Comparison of ENCODE assay signal across 32 cellular contexts in the genomic region with DNA sequence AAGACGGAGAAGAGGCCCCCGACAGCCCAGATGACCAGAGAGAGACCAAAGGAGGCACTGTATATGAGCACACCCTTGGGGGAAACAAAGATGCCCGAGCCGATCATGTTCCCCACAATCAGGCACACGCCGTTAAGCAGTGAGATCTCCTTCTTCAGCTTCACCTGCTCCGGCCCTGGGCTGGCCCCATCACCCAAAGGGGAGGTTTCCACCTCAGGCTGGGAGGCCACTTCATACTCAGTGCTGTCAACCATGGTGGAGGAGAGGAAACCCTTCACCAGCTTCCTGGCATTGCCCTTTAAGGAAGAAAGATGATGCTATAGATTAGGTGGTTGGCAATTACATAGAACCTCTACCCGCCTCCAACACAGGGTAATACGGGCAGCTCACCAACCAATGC. TPM values are rescaled to one million over a fixed set of nuclear protein-coding genes. Genes with fewer than 3 reads are reported as not detected.
DNase-seq lines count a peak whose midpoint lies in the region; ATAC-seq, FAIRE-seq and TF ChIP-seq lines count a peak whose summit lies in the region.
"Had no signal": no experiment of that assay in that cellular context is flagged by ENCODE, and none has a peak within 500 bp of the region (broad histone marks: within the 10 kb centered on the region; RNA-seq: fewer than 3 reads in every experiment).

No MANE protein-coding gene starts in this region.

- H2AFZ ChIP-seq in HepG2 (ENCODE audit: low read length) (no peak overlapping the region), SU-DHL-6 (ENCODE audit: low read depth, low read length, severe bottlenecking) (no peak overlapping the region)
- H2AFZ ChIP-seq: PC-9 had no signal

- H3K4me3 ChIP-seq in HepG2 (replicated peaks in 1 of 3; ENCODE audit: insufficient read depth in 1 of 3, low read depth in 2 of 3, low read length in 3 of 3) (no peak overlapping the region), right lobe of liver (no peak overlapping the region), SU-DHL-6 (ENCODE audit: insufficient read depth, low read length, poor library complexity, severe bottlenecking) (peak overlapping the region; percentile 38), upper lobe of right lung (peak overlapping the region; percentile 21), small intestine (ENCODE audit: low read depth in 1 of 2, low read length in 2 of 2) (peak overlapping the region in 1 of 2 donors; percentile 37)
- H3K4me3 ChIP-seq: breast epithelium, PC-9, prostate gland had no signal

- H3K9ac ChIP-seq in HepG2 (ENCODE audit: insufficient read depth, low read depth, low read length) (no peak overlapping the region), SU-DHL-6 (ENCODE audit: low read length) (peak overlapping the region; percentile 51)

- TF ChIP-seq EP300 in HepG2 (IDR thresholded peaks at IDR 0.05; ENCODE audit: low read depth in 2 of 2, low read length in 2 of 2), result no peak
- no peak for TF ChIP-seq EP300 in HepG2 (CRISPR knock-in tag; IDR thresholded peaks at IDR 0.05; ENCODE audit: borderline replicate concordance)

- FAIRE-seq in HepG2 (lab: Jason Lieb, UNC) (no peak), small intestine (lab: Jason Lieb, UNC) (no peak)
- FAIRE-seq: GM18507, GM19239, H54, TTC549 had no signal

- H4K20me1 ChIP-seq in HepG2 (ENCODE audit: insufficient read depth, low read length) (no peaks in the 10 kb centered on the region), SU-DHL-6 (ENCODE audit: low read depth, low read length) (no peaks in the 10 kb centered on the region)

- H3K36me3 ChIP-seq in HepG2 (replicated peaks in 1 of 2; ENCODE audit: control insufficient read depth in 1 of 2, insufficient read depth in 2 of 2, low read length in 2 of 2) (no peaks in the 10 kb centered on the region), right lobe of liver (no peaks in the 10 kb centered on the region), SU-DHL-6 (ENCODE audit: low read length) (no peaks in the 10 kb centered on the region), upper lobe of right lung (no peaks in the 10 kb centered on the region), small intestine (ENCODE audit: control insufficient read depth in 2 of 2, insufficient read depth in 2 of 2, low read length in 2 of 2) (peaks cover 0 to 2% of the 10 kb centered on the region in 2 donors)
- H3K36me3 ChIP-seq: breast epithelium, prostate gland had no signal

- peak overlapping the region; percentile 89 for H3K27ac Mint-ChIP-seq in memory B cell
- H3K27ac Mint-ChIP-seq: activated CD8-positive, alpha-beta memory T cell treated with anti-CD3 and anti-CD28 coated beads, Interleukin-2, amount 10 ng/mL, durations not matched to agents 7 days and 5 days; activated naive CD8-positive, alpha-beta T cell treated with anti-CD3 and anti-CD28 coated beads for 36 hours; CD4-positive, alpha-beta memory T cell; T-helper 17 cell had no signal

- TF ChIP-seq CTCF in HepG2 (CRISPR knock-in tag; IDR thresholded peaks at IDR 0.05) (no peak), right lobe of liver (IDR thresholded peaks at IDR 0.05) (no peak), SU-DHL-6 (IDR thresholded peaks at IDR 0.05; ENCODE audit: insufficient read depth, low read length, poor library complexity, severe bottlenecking) (no peak), upper lobe of right lung (IDR thresholded peaks at IDR 0.05) (no peak)

- TF ChIP-seq POLR2A in HepG2 (IDR thresholded peaks at IDR 0.05; ENCODE audit: insufficient read depth in 1 of 2, low read depth in 2 of 2, low read length in 2 of 2) (no peak), right lobe of liver (IDR thresholded peaks at IDR 0.05) (no peak)

- H3K79me2 ChIP-seq in HepG2 (ENCODE audit: insufficient read depth, low read length), result no peaks in the 10 kb centered on the region
- H3K79me2 ChIP-seq in SU-DHL-6 (ENCODE audit: insufficient read depth, low read length), result peaks cover 6% of the 10 kb centered on the region; the same call in 1 of the 2 replicates

- H3K27me3 Mint-ChIP-seq in memory B cell, result no peaks in the 10 kb centered on the region
- H3K27me3 Mint-ChIP-seq: activated naive CD8-positive, alpha-beta T cell treated with anti-CD3 and anti-CD28 coated beads for 36 hours; T-helper 17 cell had no signal

- no peak overlapping the region for H3K4me2 ChIP-seq in HepG2 (ENCODE audit: low read depth, low read length)
- H3K4me2 ChIP-seq in SU-DHL-6 (ENCODE audit: low read depth, low read length, poor library complexity, severe bottlenecking), result peak overlapping the region; percentile 72
- H3K4me2 ChIP-seq: PC-9 had no signal

- ATAC-seq in HepG2 (peak; percentile 8; the same call in 1 of the 3 replicates), right lobe of liver (no peak), memory B cell (ENCODE audit: low read depth) (no peak), upper lobe of right lung (no peak), HG02610 (IDR thresholded peaks at IDR 0.05; ENCODE audit: unreplicated experiment) (no peak)
- ATAC-seq: activated CD8-positive, alpha-beta memory T cell treated with anti-CD3 and anti-CD28 coated beads, Interleukin-2, amount 10 ng/mL, durations not matched to agents 7 days and 5 days; activated T-cell treated with anti-CD3 and anti-CD28 coated beads, Interleukin-2, amount 50 U/mL, for 4 hours; left lobe of liver; sciatic nerve; T-helper 17 cell had no signal

- POLR2A ChIA-PET in HepG2 (lab: Yijun Ruan, JAX), result interaction anchor here (0.9 to 1.6 kb wide), 4 partner anchors 10 to 47 kb away, joined by 3 to 6 read pairs (median 4); partner anchors contain the start of gene OXA1L

- H3K27me3 ChIP-seq in HepG2 (ENCODE audit: control insufficient read depth in 1 of 2, insufficient read depth in 2 of 2, low read length in 2 of 2) (no peaks in the 10 kb centered on the region; a peak in 1 of 5 replicates), right lobe of liver (no peaks in the 10 kb centered on the region), SU-DHL-6 (ENCODE audit: low read length) (no peaks in the 10 kb centered on the region), upper lobe of right lung (no peaks in the 10 kb centered on the region), small intestine (ENCODE audit: control insufficient read depth in 2 of 2, insufficient read depth in 2 of 2, low read length in 2 of 2) (no peaks in the 10 kb centered on the region)
- H3K27me3 ChIP-seq: breast epithelium had no signal

- H3K4me1 ChIP-seq in HepG2 (ENCODE audit: insufficient read depth, low read length) (peaks cover 32% of the 10 kb centered on the region), right lobe of liver (no peaks in the 10 kb centered on the region), upper lobe of right lung (peaks cover 8% of the 10 kb centered on the region), small intestine (ENCODE audit: control insufficient read depth in 2 of 2, insufficient read depth in 1 of 2, low read depth in 1 of 2, low read length in 1 of 2) (no peaks in the 10 kb centered on the region)
- H3K4me1 ChIP-seq: breast epithelium, prostate gland had no signal

- in situ Hi-C loops in HepG2 (cut with HindIII; ENCODE audit: extremely low pct_ligation_motif_present, low pct_unique_long_range_greater_than_20kb), result no loop called here

- intact Hi-C loops in HepG2 (cut with micrococcal nuclease; ENCODE audit: unreplicated experiment) (no loop called here), right lobe of liver (cut with DNase I) (no loop called here), upper lobe of right lung (cut with DNase I) (no loop called here)

- DNase-seq in HepG2 (ENCODE audit: low spot score) (no peak), right lobe of liver (no peak), memory B cell (ENCODE audit: low spot score in 2 of 2) (no peak), upper lobe of right lung (no peak), hypothalamus (lab: John Stamatoyannopoulos, UW) (no peak), small intestine (no peak)
- DNase-seq: activated CD4-positive, alpha-beta T cell treated with anti-CD3 and anti-CD28 coated beads, Interleukin-2, amount 50 U/mL, for 4 hours; activated CD8-positive, alpha-beta memory T cell treated with anti-CD3 and anti-CD28 coated beads, Interleukin-2, amount 10 ng/mL, durations not matched to agents 7 days and 5 days; activated gamma-delta T cell; activated naive CD8-positive, alpha-beta T cell treated with anti-CD3 and anti-CD28 coated beads for 36 hours; activated T-cell treated with anti-CD3 and anti-CD28 coated beads, Interleukin-2, amount 50 U/mL, for 4 hours; anterior cingulate cortex; CD4-positive, alpha-beta memory T cell; NCI-H1048; NCI-H2171 treated with DMSO at 0.1 percent for 48 hours; NCI-H524 treated with DMSO at 0.1 percent for 48 hours; NK-92 treated with Interleukin-12 subunit alpha and Interleukin-12 subunit beta, amount 100 ng/mL, for 24 hours; PC-9; Right ventricle myocardium superior; stimulated activated CD4-positive, alpha-beta T cell treated with anti-CD3 and anti-CD28 coated beads, Interleukin-4, amount 100 ng/mL, for 1 hour; substantia nigra; T-helper 17 cell had no signal

- H3F3A ChIP-seq in SU-DHL-6 (ENCODE audit: insufficient read depth), result peaks cover 22% of the 10 kb centered on the region

- no TSS peak for BruUV-seq in HepG2 (replicated peaks; lab: Mats Ljungman, UMichigan)

- H3K9me3 ChIP-seq in HepG2 (ENCODE audit: low read length) (no peaks in the 10 kb centered on the region), right lobe of liver (no peaks in the 10 kb centered on the region), SU-DHL-6 (ENCODE audit: insufficient read depth, low read length) (no peaks in the 10 kb centered on the region), upper lobe of right lung (no peaks in the 10 kb centered on the region), small intestine (ENCODE audit: control insufficient read depth, low read depth) (no peaks in the 10 kb centered on the region)
- H3K9me3 ChIP-seq: breast epithelium, prostate gland had no signal

- no peaks in the 10 kb centered on the region for H3K9me3 Mint-ChIP-seq in memory B cell
- H3K9me3 Mint-ChIP-seq: activated naive CD8-positive, alpha-beta T cell treated with anti-CD3 and anti-CD28 coated beads for 36 hours; activated T-cell treated with anti-CD3 and anti-CD28 coated beads, Interleukin-2, amount 50 U/mL, for 4 hours; CD4-positive, alpha-beta memory T cell had no signal

- no peaks in the 10 kb centered on the region for H3K36me3 Mint-ChIP-seq in memory B cell
- H3K36me3 Mint-ChIP-seq: activated CD8-positive, alpha-beta memory T cell treated with anti-CD3 and anti-CD28 coated beads, Interleukin-2, amount 10 ng/mL, durations not matched to agents 7 days and 5 days; activated naive CD8-positive, alpha-beta T cell treated with anti-CD3 and anti-CD28 coated beads for 36 hours; CD4-positive, alpha-beta memory T cell had no signal

- H3K4me3 Mint-ChIP-seq in memory B cell, result peak overlapping the region; percentile 70
- H3K4me3 Mint-ChIP-seq: activated CD8-positive, alpha-beta memory T cell treated with anti-CD3 and anti-CD28 coated beads, Interleukin-2, amount 10 ng/mL, durations not matched to agents 7 days and 5 days; activated naive CD8-positive, alpha-beta T cell treated with anti-CD3 and anti-CD28 coated beads for 36 hours; activated T-cell treated with anti-CD3 and anti-CD28 coated beads, Interleukin-2, amount 50 U/mL, for 4 hours; CD4-positive, alpha-beta memory T cell; T-helper 17 cell had no signal

- peaks cover 36% of the 10 kb centered on the region for H3K4me1 Mint-ChIP-seq in memory B cell

- no peaks in the 10 kb centered on the region for H3K9me2 ChIP-seq in SU-DHL-6 (replicated peaks; ENCODE audit: insufficient read depth, low read length)

- CTCF ChIA-PET in HepG2 (lab: Yijun Ruan, JAX; ENCODE audit: low intra/inter-chr PET ratio, low total read pairs), result interaction anchor here (1.2 kb wide), 1 partner anchor 40 kb away, joined by 4 read pairs; no protein-coding TSS in a partner anchor

- TF ChIP-seq RAD21 in HepG2 (CRISPR knock-in tag; IDR thresholded peaks at IDR 0.05), result no peak

- H3K27ac ChIP-seq in HepG2 (ENCODE audit: extremely low read length, insufficient read depth, low read length), result no peak overlapping the region
- H3K27ac ChIP-seq in right lobe of liver, result no peak overlapping the region
- peak overlapping the region; percentile 83 for H3K27ac ChIP-seq in SU-DHL-6 (ENCODE audit: low read depth, low read length)
- no peak overlapping the region for H3K27ac ChIP-seq in upper lobe of right lung
- no peak overlapping the region for H3K27ac ChIP-seq in small intestine (ENCODE audit: low read depth in 1 of 2, low read length in 1 of 2)
- H3K27ac ChIP-seq: breast epithelium, PC-9, prostate gland had no signal

- 72% methylated on average over 9 of the region's 9 CpGs for WGBS in HepG2 (ENCODE audit: low lambda C conversion rate)
- 51% methylated on average over 5 of the region's 9 CpGs for WGBS in right lobe of liver (ENCODE audit: insufficient coverage, low coverage, low lambda C conversion rate, missing lambda C conversion rate)
- WGBS in small intestine, 3 donors, result 86 to 90% (median 89%) methylated on average over 9 of the region's 9 CpGs

RNA-seq across cellular contexts. Expression of gene SLC7A7, which starts 2.1 kb away (rescaled TPM):
- total RNA-seq in HepG2 (2016; rRNA removed; fragmentation: Illumina TruSeq; extraction: Trizol) (0.07 and 0.13 TPM in 2 replicates), right lobe of liver (10 to 100 TPM in 2 of 6 experiments, 1 to 10 TPM in 4; 6.2 to 11.4 (median 7.3) TPM), upper lobe of right lung (84.4 TPM)
- total RNA-seq in HepG2 (2016; cell fraction: cytosol; rRNA removed; fragmentation: Illumina TruSeq; extraction: Trizol; ENCODE audit: low read depth), result not detected in 2 replicates
- total RNA-seq in HepG2 (2016; cell fraction: insoluble cytoplasmic fraction; rRNA removed; fragmentation: Illumina TruSeq; extraction: Trizol), result 0.17 TPM in 1 of 2 replicates, not detected in the other
- total RNA-seq in HepG2 (2016; cell fraction: membrane; rRNA removed; fragmentation: Illumina TruSeq; extraction: Trizol), result 0.10 and 0.15 TPM in 2 replicates
- 0.38 TPM in 1 of 2 replicates, not detected in the other for total RNA-seq in HepG2 (2016; cell fraction: nucleus; rRNA removed; fragmentation: Illumina TruSeq; extraction: Trizol)
- polyA plus RNA-seq in HepG2 (2011; rRNA removed) (0.63 and 1.1 TPM in 2 replicates), small intestine (100 to 1,000 TPM in 2 of 3 donors, 10 to 100 TPM in 1; 52.9 to 355 (median 218) TPM)
- 0.94 and 1.3 TPM in 2 replicates for polyA plus RNA-seq in HepG2 (2011; cell fraction: cytosol; rRNA removed)
- polyA plus RNA-seq in HepG2 (2011; cell fraction: nucleus; rRNA removed), result 2.3 and 2.5 TPM in 2 replicates
- polyA plus RNA-seq in HepG2 (2012), result 1.3 and 1.7 TPM in 2 replicates
- polyA plus RNA-seq in HepG2 (2016; cell fraction: cytosol; fragmentation: Illumina TruSeq; extraction: Trizol; ENCODE audit: low read depth), result not detected in 2 replicates
- polyA plus RNA-seq in HepG2 (2016; cell fraction: insoluble cytoplasmic fraction; fragmentation: Illumina TruSeq; extraction: Trizol; ENCODE audit: low read depth), result 0.19 and 0.40 TPM in 2 replicates
- polyA plus RNA-seq in HepG2 (2016; cell fraction: membrane; fragmentation: Illumina TruSeq; extraction: Trizol; ENCODE audit: low read depth), result 0.23 and 0.27 TPM in 2 replicates
- polyA plus RNA-seq in HepG2 (2016; cell fraction: nucleus; fragmentation: Illumina TruSeq; extraction: Trizol; ENCODE audit: insufficient read depth, low read depth), result not detected in 2 replicates
- polyA minus RNA-seq in HepG2 (2011; rRNA and poly(A)+ RNA removed; ENCODE audit: low replicate concordance), result 1.2 and 3.2 TPM in 2 replicates
- 0.44 TPM in 1 of 2 replicates, not detected in the other for polyA minus RNA-seq in HepG2 (2011; cell fraction: cytosol; rRNA and poly(A)+ RNA removed)
- polyA minus RNA-seq in HepG2 (2011; cell fraction: nucleus; rRNA and poly(A)+ RNA removed), result 0.50 and 0.90 TPM in 2 replicates

RNA-seq across cellular contexts. Expression of gene MRPL52, which starts 16.5 kb away (rescaled TPM):
- total RNA-seq in HepG2 (2016; rRNA removed; fragmentation: Illumina TruSeq; extraction: Trizol) (329 and 420 TPM in 2 replicates), right lobe of liver (10 to 100 TPM; 42.0 to 96.6 (median 47.6) TPM), upper lobe of right lung (58.4 TPM)
- 142 and 155 TPM in 2 replicates for total RNA-seq in HepG2 (2016; cell fraction: cytosol; rRNA removed; fragmentation: Illumina TruSeq; extraction: Trizol; ENCODE audit: low read depth)
- total RNA-seq in HepG2 (2016; cell fraction: insoluble cytoplasmic fraction; rRNA removed; fragmentation: Illumina TruSeq; extraction: Trizol), result 341 and 464 TPM in 2 replicates
- total RNA-seq in HepG2 (2016; cell fraction: membrane; rRNA removed; fragmentation: Illumina TruSeq; extraction: Trizol), result 156 and 160 TPM in 2 replicates
- 109 and 136 TPM in 2 replicates for total RNA-seq in HepG2 (2016; cell fraction: nucleus; rRNA removed; fragmentation: Illumina TruSeq; extraction: Trizol)
- polyA plus RNA-seq in HepG2 (2011; rRNA removed) (118 and 123 TPM in 2 replicates), small intestine (100 to 1,000 TPM; 117 to 164 (median 147) TPM)
- 96.8 and 121 TPM in 2 replicates for polyA plus RNA-seq in HepG2 (2011; cell fraction: cytosol; rRNA removed)
- 57.8 and 65.3 TPM in 2 replicates for polyA plus RNA-seq in HepG2 (2011; cell fraction: nucleus; rRNA removed)
- polyA plus RNA-seq in HepG2 (2012), result 191 and 236 TPM in 2 replicates
- polyA plus RNA-seq in HepG2 (2016; cell fraction: cytosol; fragmentation: Illumina TruSeq; extraction: Trizol; ENCODE audit: low read depth), result 177 and 226 TPM in 2 replicates
- 443 and 518 TPM in 2 replicates for polyA plus RNA-seq in HepG2 (2016; cell fraction: insoluble cytoplasmic fraction; fragmentation: Illumina TruSeq; extraction: Trizol; ENCODE audit: low read depth)
- 154 and 175 TPM in 2 replicates for polyA plus RNA-seq in HepG2 (2016; cell fraction: membrane; fragmentation: Illumina TruSeq; extraction: Trizol; ENCODE audit: low read depth)
- polyA plus RNA-seq in HepG2 (2016; cell fraction: nucleus; fragmentation: Illumina TruSeq; extraction: Trizol; ENCODE audit: insufficient read depth, low read depth), result 256 and 271 TPM in 2 replicates
- 17.7 and 30.4 TPM in 2 replicates for polyA minus RNA-seq in HepG2 (2011; rRNA and poly(A)+ RNA removed; ENCODE audit: low replicate concordance)
- polyA minus RNA-seq in HepG2 (2011; cell fraction: cytosol; rRNA and poly(A)+ RNA removed), result 72.9 and 76.8 TPM in 2 replicates
- 33.7 and 36.6 TPM in 2 replicates for polyA minus RNA-seq in HepG2 (2011; cell fraction: nucleus; rRNA and poly(A)+ RNA removed)

RNA-seq across cellular contexts. Expression of gene MMP14, which starts 23.2 kb away (rescaled TPM):
- total RNA-seq in HepG2 (2016; rRNA removed; fragmentation: Illumina TruSeq; extraction: Trizol), result 1.6 and 5.2 TPM in 2 replicates
- 0.20 and 0.44 TPM in 2 replicates for total RNA-seq in HepG2 (2016; cell fraction: cytosol; rRNA removed; fragmentation: Illumina TruSeq; extraction: Trizol; ENCODE audit: low read depth)
- total RNA-seq in HepG2 (2016; cell fraction: insoluble cytoplasmic fraction; rRNA removed; fragmentation: Illumina TruSeq; extraction: Trizol), result 2.1 and 5.2 TPM in 2 replicates
- 0.71 and 0.79 TPM in 2 replicates for total RNA-seq in HepG2 (2016; cell fraction: membrane; rRNA removed; fragmentation: Illumina TruSeq; extraction: Trizol)
- 4.6 and 5.5 TPM in 2 replicates for total RNA-seq in HepG2 (2016; cell fraction: nucleus; rRNA removed; fragmentation: Illumina TruSeq; extraction: Trizol)
- polyA plus RNA-seq in HepG2 (2011; rRNA removed), result 9.8 and 11.3 TPM in 2 replicates
- polyA plus RNA-seq in HepG2 (2011; cell fraction: cytosol; rRNA removed), result 5.8 and 6.5 TPM in 2 replicates
- 25.6 and 29.7 TPM in 2 replicates for polyA plus RNA-seq in HepG2 (2011; cell fraction: nucleus; rRNA removed)
- polyA plus RNA-seq in HepG2 (2012), result 4.8 and 11.1 TPM in 2 replicates
- polyA plus RNA-seq in HepG2 (2016; cell fraction: cytosol; fragmentation: Illumina TruSeq; extraction: Trizol; ENCODE audit: low read depth), result 0.14 and 0.26 TPM in 2 replicates
- polyA plus RNA-seq in HepG2 (2016; cell fraction: insoluble cytoplasmic fraction; fragmentation: Illumina TruSeq; extraction: Trizol; ENCODE audit: low read depth), result 1.7 and 2.1 TPM in 2 replicates
- 0.27 and 0.44 TPM in 2 replicates for polyA plus RNA-seq in HepG2 (2016; cell fraction: membrane; fragmentation: Illumina TruSeq; extraction: Trizol; ENCODE audit: low read depth)
- polyA plus RNA-seq in HepG2 (2016; cell fraction: nucleus; fragmentation: Illumina TruSeq; extraction: Trizol; ENCODE audit: insufficient read depth, low read depth), result 9.4 and 10.2 TPM in 2 replicates
- polyA minus RNA-seq in HepG2 (2011; rRNA and poly(A)+ RNA removed; ENCODE audit: low replicate concordance), result 1.4 and 12.3 TPM in 2 replicates
- polyA minus RNA-seq in HepG2 (2011; cell fraction: cytosol; rRNA and poly(A)+ RNA removed), result 2.5 and 3.8 TPM in 2 replicates
- 4.5 and 4.8 TPM in 2 replicates for polyA minus RNA-seq in HepG2 (2011; cell fraction: nucleus; rRNA and poly(A)+ RNA removed)
- 10 to 100 TPM in 4 of 6 experiments, 1 to 10 TPM in 2; 8.7 to 26.0 (median 12.8) TPM for total RNA-seq in right lobe of liver
- total RNA-seq in upper lobe of right lung, result 149 TPM
- polyA plus RNA-seq in small intestine, result 100 to 1,000 TPM in 1 of 3 donors, 10 to 100 TPM in 1, 1 to 10 TPM in 1; 6.9 to 105 (median 16.8) TPM
- polyA plus RNA-seq: CD4-positive, alpha-beta memory T cell had no signal

RNA-seq across cellular contexts. Expression of gene OXA1L, which starts 46.7 kb away (rescaled TPM):
- total RNA-seq in HepG2 (2016; rRNA removed; fragmentation: Illumina TruSeq; extraction: Trizol) (216 and 230 TPM in 2 replicates), right lobe of liver (10 to 100 TPM; 64.3 to 80.1 (median 72.3) TPM), upper lobe of right lung (105 TPM)
- 92.0 and 105 TPM in 2 replicates for total RNA-seq in HepG2 (2016; cell fraction: cytosol; rRNA removed; fragmentation: Illumina TruSeq; extraction: Trizol; ENCODE audit: low read depth)
- total RNA-seq in HepG2 (2016; cell fraction: insoluble cytoplasmic fraction; rRNA removed; fragmentation: Illumina TruSeq; extraction: Trizol), result 222 and 225 TPM in 2 replicates
- 260 and 273 TPM in 2 replicates for total RNA-seq in HepG2 (2016; cell fraction: membrane; rRNA removed; fragmentation: Illumina TruSeq; extraction: Trizol)
- 197 and 215 TPM in 2 replicates for total RNA-seq in HepG2 (2016; cell fraction: nucleus; rRNA removed; fragmentation: Illumina TruSeq; extraction: Trizol)
- polyA plus RNA-seq in HepG2 (2011; rRNA removed) (559 and 589 TPM in 2 replicates), small intestine (100 to 1,000 TPM; 101 to 120 (median 115) TPM)
- polyA plus RNA-seq in HepG2 (2011; cell fraction: cytosol; rRNA removed), result 516 and 523 TPM in 2 replicates
- polyA plus RNA-seq in HepG2 (2011; cell fraction: nucleus; rRNA removed), result 726 and 748 TPM in 2 replicates
- 375 and 450 TPM in 2 replicates for polyA plus RNA-seq in HepG2 (2012)
- 179 and 202 TPM in 2 replicates for polyA plus RNA-seq in HepG2 (2016; cell fraction: cytosol; fragmentation: Illumina TruSeq; extraction: Trizol; ENCODE audit: low read depth)
- polyA plus RNA-seq in HepG2 (2016; cell fraction: insoluble cytoplasmic fraction; fragmentation: Illumina TruSeq; extraction: Trizol; ENCODE audit: low read depth), result 319 and 338 TPM in 2 replicates
- 363 and 438 TPM in 2 replicates for polyA plus RNA-seq in HepG2 (2016; cell fraction: membrane; fragmentation: Illumina TruSeq; extraction: Trizol; ENCODE audit: low read depth)
- 462 and 464 TPM in 2 replicates for polyA plus RNA-seq in HepG2 (2016; cell fraction: nucleus; fragmentation: Illumina TruSeq; extraction: Trizol; ENCODE audit: insufficient read depth, low read depth)
- 284 and 598 TPM in 2 replicates for polyA minus RNA-seq in HepG2 (2011; rRNA and poly(A)+ RNA removed; ENCODE audit: low replicate concordance)
- polyA minus RNA-seq in HepG2 (2011; cell fraction: cytosol; rRNA and poly(A)+ RNA removed), result 252 and 275 TPM in 2 replicates
- 335 and 404 TPM in 2 replicates for polyA minus RNA-seq in HepG2 (2011; cell fraction: nucleus; rRNA and poly(A)+ RNA removed)

RNA-seq across cellular contexts. Expression of gene LRP10, which starts 58.4 kb away (rescaled TPM):
- total RNA-seq in HepG2 (2016; rRNA removed; fragmentation: Illumina TruSeq; extraction: Trizol) (8.6 and 16.9 TPM in 2 replicates), right lobe of liver (10 to 100 TPM; 31.0 to 54.5 (median 44.6) TPM), upper lobe of right lung (142 TPM)
- 4.6 and 5.4 TPM in 2 replicates for total RNA-seq in HepG2 (2016; cell fraction: cytosol; rRNA removed; fragmentation: Illumina TruSeq; extraction: Trizol; ENCODE audit: low read depth)
- total RNA-seq in HepG2 (2016; cell fraction: insoluble cytoplasmic fraction; rRNA removed; fragmentation: Illumina TruSeq; extraction: Trizol), result 8.2 and 17.2 TPM in 2 replicates
- total RNA-seq in HepG2 (2016; cell fraction: membrane; rRNA removed; fragmentation: Illumina TruSeq; extraction: Trizol), result 13.8 and 15.6 TPM in 2 replicates
- 15.9 and 21.6 TPM in 2 replicates for total RNA-seq in HepG2 (2016; cell fraction: nucleus; rRNA removed; fragmentation: Illumina TruSeq; extraction: Trizol)
- polyA plus RNA-seq in HepG2 (2011; rRNA removed) (45.2 and 80.6 TPM in 2 replicates), small intestine (10 to 100 TPM; 19.7 to 87.3 (median 28.4) TPM)
- polyA plus RNA-seq in HepG2 (2011; cell fraction: cytosol; rRNA removed), result 49.4 and 54.8 TPM in 2 replicates
- 70.7 and 85.9 TPM in 2 replicates for polyA plus RNA-seq in HepG2 (2011; cell fraction: nucleus; rRNA removed)
- 45.8 and 84.6 TPM in 2 replicates for polyA plus RNA-seq in HepG2 (2012)
- polyA plus RNA-seq in HepG2 (2016; cell fraction: cytosol; fragmentation: Illumina TruSeq; extraction: Trizol; ENCODE audit: low read depth), result 6.5 and 7.4 TPM in 2 replicates
- polyA plus RNA-seq in HepG2 (2016; cell fraction: insoluble cytoplasmic fraction; fragmentation: Illumina TruSeq; extraction: Trizol; ENCODE audit: low read depth), result 8.2 and 10.9 TPM in 2 replicates
- 11.6 and 13.0 TPM in 2 replicates for polyA plus RNA-seq in HepG2 (2016; cell fraction: membrane; fragmentation: Illumina TruSeq; extraction: Trizol; ENCODE audit: low read depth)
- polyA plus RNA-seq in HepG2 (2016; cell fraction: nucleus; fragmentation: Illumina TruSeq; extraction: Trizol; ENCODE audit: insufficient read depth, low read depth), result 22.9 and 23.5 TPM in 2 replicates
- polyA minus RNA-seq in HepG2 (2011; rRNA and poly(A)+ RNA removed; ENCODE audit: low replicate concordance), result 73.0 and 241 TPM in 2 replicates
- 55.0 and 77.3 TPM in 2 replicates for polyA minus RNA-seq in HepG2 (2011; cell fraction: cytosol; rRNA and poly(A)+ RNA removed)
- polyA minus RNA-seq in HepG2 (2011; cell fraction: nucleus; rRNA and poly(A)+ RNA removed), result 23.4 and 37.7 TPM in 2 replicates

Comparison
In these comparisons a context has a peak if more than half of its experiments do, and no peak if none do; other contexts are left out.
1. H3K4me3 ChIP-seq: peak in SU-DHL-6 (single experiment) and upper lobe of right lung (single experiment); none in HepG2 (0 of 3) and right lobe of liver (0 of 3).